ENCODE assay signal across 10 cellular contexts in the genomic region with DNA sequence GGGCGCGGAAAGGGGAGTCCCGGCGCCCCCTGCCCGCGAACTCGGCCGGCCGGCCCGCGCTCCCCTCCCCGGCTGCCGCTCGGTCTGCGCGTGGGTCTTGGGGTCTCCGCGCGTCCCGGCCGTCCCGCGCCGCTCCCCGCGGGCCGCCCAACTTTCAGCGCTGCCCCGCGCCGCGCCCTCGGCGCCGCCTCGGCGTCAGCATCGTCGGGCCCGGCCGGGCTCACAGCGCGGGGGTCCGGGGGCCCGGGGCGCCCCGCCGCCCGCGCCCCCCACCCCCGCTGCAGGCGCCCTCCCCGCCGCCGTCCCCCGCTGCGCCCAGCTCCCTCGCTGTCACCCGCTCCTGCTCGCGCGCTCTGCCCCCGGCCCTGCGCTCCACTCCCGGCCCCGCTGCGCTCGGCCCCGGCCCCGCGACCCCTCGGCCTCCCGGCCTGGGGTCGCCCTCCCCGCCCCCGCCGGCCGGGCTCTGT. TPM values are rescaled to one million over a fixed set of nuclear protein-coding genes. Genes with fewer than 3 reads are reported as not detected.
DNase-seq lines count a peak whose midpoint lies in the region; ATAC-seq and TF ChIP-seq lines count a peak whose summit lies in the region.
"Had no signal": no experiment of that assay in that cellular context is flagged by ENCODE, and none has a peak within 500 bp of the region (broad histone marks: within the 10 kb centered on the region; RNA-seq: fewer than 3 reads in every experiment).

A gene (minus strand): TSS at position 137 of the 467 bp plus-strand sequence. CDS start 27,067 bp downstream, outside the sequence.

- peak within 1 kb of the TSS; percentile 89 for H2AK5ac ChIP-seq in neuronal stem cell (ENCODE audit: low read depth, low read length)

- H3K4me3 ChIP-seq in CD4-positive, CD25-positive, alpha-beta regulatory T cell (ENCODE audit: low read depth, low read length), result no peak within 1 kb of the TSS
- peak within 1 kb of the TSS; percentile 58; the same call in 1 of the 2 replicates for H3K4me3 ChIP-seq in PC-9
- H3K4me3 ChIP-seq in esophagus (ENCODE audit: low read depth in 1 of 2, low read length in 2 of 2), result peak within 1 kb of the TSS; percentile 36 to 52
- peak within 1 kb of the TSS; percentile 55 to 83 for H3K4me3 ChIP-seq in neuronal stem cell (ENCODE audit: low read length in 2 of 2)

- no peak within 1 kb of the TSS for H4K91ac ChIP-seq in neuronal stem cell (ENCODE audit: low read depth, low read length, poor library complexity)

- ATAC-seq in CD4-positive, CD25-positive, alpha-beta regulatory T cell (ENCODE audit: low read depth in 2 of 2), result no peak
- no peak for ATAC-seq in HG02610 (IDR thresholded peaks at IDR 0.05; ENCODE audit: unreplicated experiment)

- peaks cover 3% of the 10 kb centered on the region for H3K79me1 ChIP-seq in neuronal stem cell (ENCODE audit: low read depth, low read length)

- H3K27me3 Mint-ChIP-seq in CD4-positive, CD25-positive, alpha-beta regulatory T cell, result peaks cover 79% of the 10 kb centered on the region

- peak within 1 kb of the TSS; percentile 93 for H2BK15ac ChIP-seq in neuronal stem cell (ENCODE audit: low read length)

- no peaks in the 10 kb centered on the region for H3K9me2 ChIP-seq in PC-9 (ENCODE audit: insufficient read depth)

- CTCF ChIA-PET in PC-9 (lab: Charles Lee), result no interaction called here

- no peak within 1 kb of the TSS for H2BK120ac ChIP-seq in neuronal stem cell (ENCODE audit: low read depth, low read length)

- H2BK5ac ChIP-seq in neuronal stem cell (ENCODE audit: low read length), result no peak within 1 kb of the TSS

- no peaks in the 10 kb centered on the region; the same call in 1 of the 2 replicates for H4K20me1 ChIP-seq in PC-9 (ENCODE audit: insufficient read depth)

- peaks cover 0 to 5% (median 0%) of the 10 kb centered on the region in 7 donors for H3K9me3 Mint-ChIP-seq in CD4-positive, CD25-positive, alpha-beta regulatory T cell

- POLR2A ChIA-PET in PC-9 (lab: Charles Lee; ENCODE audit: unreplicated experiment), result no interaction called here

- H3K18ac ChIP-seq in neuronal stem cell (ENCODE audit: low read length), result peak within 1 kb of the TSS; percentile 96

- no peak within 1 kb of the TSS for H3K4ac ChIP-seq in neuronal stem cell (ENCODE audit: low read length)

- peak within 1 kb of the TSS; percentile 92 for H3K23ac ChIP-seq in neuronal stem cell (ENCODE audit: low read depth, low read length, poor library complexity)

- H3K4me2 ChIP-seq in PC-9 (peak within 1 kb of the TSS; percentile 70), neuronal stem cell (ENCODE audit: insufficient read depth, low read length, poor library complexity, severe bottlenecking) (peak within 1 kb of the TSS; percentile 92)

- H3K9ac ChIP-seq in neuronal stem cell (ENCODE audit: low read depth, low read length, poor library complexity), result peak within 1 kb of the TSS; percentile 95

- H3K4me1 Mint-ChIP-seq in CD4-positive, CD25-positive, alpha-beta regulatory T cell, result peaks cover 0 to 14% (median 3%) of the 10 kb centered on the region in 4 donors

- H3K79me2 ChIP-seq in PC-9 (ENCODE audit: low read depth), result no peaks in the 10 kb centered on the region

- H2BK12ac ChIP-seq in neuronal stem cell (ENCODE audit: low read length), result no peak within 1 kb of the TSS

- H4K8ac ChIP-seq in neuronal stem cell (ENCODE audit: low read depth, low read length), result peak within 1 kb of the TSS; percentile 27

- no peak for DNase-seq in CD4-positive, CD25-positive, alpha-beta regulatory T cell
- DNase-seq in PC-9, result no peak
- no peak for DNase-seq in neuronal stem cell (ENCODE audit: low spot score)
- no peak for DNase-seq in DMS53 (lab: John Stamatoyannopoulos, UW)
- DNase-seq in SK-N-DZ (ENCODE audit: low spot score), result no peak
- no peak for DNase-seq in stimulated activated naive CD4-positive, alpha-beta T cell treated with Interleukin-2 at 50 U/mL for 16 hours (lab: John Stamatoyannopoulos, UW)
- DNase-seq: SIG-M5; stimulated activated CD4-positive, alpha-beta T cell treated with anti-CD3 and anti-CD28 coated beads, Interleukin-2, amount 100 ng/mL, for 48 hours had no signal

- no peak within 1 kb of the TSS for H3K27ac ChIP-seq in CD4-positive, CD25-positive, alpha-beta regulatory T cell (ENCODE audit: insufficient read depth, low read length, poor library complexity, severe bottlenecking)
- H3K27ac ChIP-seq in PC-9 (no peak within 1 kb of the TSS), esophagus (ENCODE audit: low read depth in 2 of 2, low read length in 1 of 2) (no peak within 1 kb of the TSS), neuronal stem cell (replicated peaks; ENCODE audit: low read length) (no peak within 1 kb of the TSS)

- H3K14ac ChIP-seq in neuronal stem cell (ENCODE audit: low read length), result peak within 1 kb of the TSS; percentile 60

- peak within 1 kb of the TSS; percentile 81; the same call in 1 of the 2 replicates for H2AFZ ChIP-seq in PC-9
- H2AFZ ChIP-seq in neuronal stem cell (ENCODE audit: low read length), result peak within 1 kb of the TSS; percentile 98

- no peaks in the 10 kb centered on the region for H3K9me3 ChIP-seq in CD4-positive, CD25-positive, alpha-beta regulatory T cell (ENCODE audit: control insufficient read depth in 2 of 2, low read length in 2 of 2)
- no peaks in the 10 kb centered on the region for H3K9me3 ChIP-seq in PC-9 (ENCODE audit: insufficient read depth, low read depth)
- peaks cover 0 to 3% of the 10 kb centered on the region in 2 donors for H3K9me3 ChIP-seq in esophagus (ENCODE audit: control insufficient read depth in 2 of 2, insufficient read depth in 1 of 2, low read depth in 1 of 2, low read length in 1 of 2)
- H3K9me3 ChIP-seq in neuronal stem cell (replicated peaks in 1 of 2; ENCODE audit: control insufficient read depth in 2 of 2, insufficient read depth in 1 of 2, low read depth in 1 of 2, low read length in 2 of 2), result peaks cover 0 to 2% of the 10 kb centered on the region in 2 donors

- WGBS in esophagus, 2 donors, result 0 to 2% methylated on average over 30 to 78 of the region's 78 CpGs
- no CpG with 5 or more reads among the region's 78 CpGs for WGBS in neuronal stem cell (ENCODE audit: extremely low coverage in 2 of 2, insufficient read length in 2 of 2, insufficient replicate concordance in 1 of 2), 2 donors

- BruUV-seq in PC-9 (replicated peaks; lab: Mats Ljungman, UMichigan), result no TSS peak

- H3K36me3 Mint-ChIP-seq in CD4-positive, CD25-positive, alpha-beta regulatory T cell, result peaks cover 3% of the 10 kb centered on the region

- H3K27me3 ChIP-seq in CD4-positive, CD25-positive, alpha-beta regulatory T cell (ENCODE audit: control insufficient read depth, insufficient read depth, low read length), result peaks cover 20% of the 10 kb centered on the region
- H3K27me3 ChIP-seq in PC-9 (ENCODE audit: insufficient read depth, low read depth) (peaks cover 64% of the 10 kb centered on the region), esophagus (ENCODE audit: control insufficient read depth in 1 of 2, insufficient read depth in 2 of 2, low read length in 2 of 2) (peaks cover 0 to 27% of the 10 kb centered on the region in 2 donors), neuronal stem cell (ENCODE audit: control insufficient read depth in 3 of 3, insufficient read depth in 3 of 3, low read depth in 1 of 3, low read length in 3 of 3) (peaks cover 7 to 45% (median 21%) of the 10 kb centered on the region in 3 experiments)

- no peak within 1 kb of the TSS for H3K27ac Mint-ChIP-seq in CD4-positive, CD25-positive, alpha-beta regulatory T cell

- H3K4me1 ChIP-seq in CD4-positive, CD25-positive, alpha-beta regulatory T cell (ENCODE audit: control insufficient read depth, insufficient read depth, low read length, poor library complexity, severe bottlenecking), result peaks cover 15% of the 10 kb centered on the region
- H3K4me1 ChIP-seq in PC-9 (replicated peaks; ENCODE audit: insufficient read depth), result no peaks in the 10 kb centered on the region
- peaks cover 7 to 11% of the 10 kb centered on the region in 2 donors for H3K4me1 ChIP-seq in esophagus (ENCODE audit: control insufficient read depth in 2 of 2, insufficient read depth in 2 of 2, low read length in 1 of 2)
- H3K4me1 ChIP-seq in neuronal stem cell (ENCODE audit: control insufficient read depth in 2 of 2, insufficient read depth in 1 of 2, low read depth in 1 of 2, low read length in 2 of 2), result peaks cover 23 to 31% of the 10 kb centered on the region in 2 donors

- intact Hi-C loops in PC-9 (cut with micrococcal nuclease; ENCODE audit: unreplicated experiment), result no loop called here

- H3K36me3 ChIP-seq in CD4-positive, CD25-positive, alpha-beta regulatory T cell (ENCODE audit: control insufficient read depth, insufficient read depth, low read length), result no peaks in the 10 kb centered on the region
- H3K36me3 ChIP-seq in PC-9 (ENCODE audit: low read depth) (no peaks in the 10 kb centered on the region), esophagus (ENCODE audit: control insufficient read depth in 2 of 2, insufficient read depth in 2 of 2, low read length in 1 of 2) (peaks cover 0 to 2% of the 10 kb centered on the region in 2 donors), neuronal stem cell (replicated peaks in 1 of 2; ENCODE audit: control insufficient read depth in 2 of 2, insufficient read depth in 2 of 2, low read length in 2 of 2) (no peaks in the 10 kb centered on the region)

- no peaks in the 10 kb centered on the region; the same call in 1 of the 2 replicates for H3F3A ChIP-seq in PC-9 (ENCODE audit: insufficient read depth, low read depth)

- peak within 1 kb of the TSS; percentile 83 to 87 (median 84) for H3K4me3 Mint-ChIP-seq in CD4-positive, CD25-positive, alpha-beta regulatory T cell

- no peak for TF ChIP-seq CTCF in PC-9 (conservative IDR thresholded peaks at IDR 0.05)

RNA-seq across cellular contexts. Expression of the gene that starts here (rescaled TPM):
- total RNA-seq in CD4-positive, CD25-positive, alpha-beta regulatory T cell, result not detected
- not detected for polyA plus RNA-seq in CD4-positive, CD25-positive, alpha-beta regulatory T cell
- total RNA-seq in PC-9 (2021), result 0.18 and 0.22 TPM in 2 replicates
- not detected for polyA plus RNA-seq in esophagus
- polyA plus RNA-seq in neuronal stem cell (2013, experiment 1 of 2), result 6.0 TPM
- 5.6 TPM for polyA plus RNA-seq in neuronal stem cell (2013, experiment 2 of 2)
- polyA plus RNA-seq in SK-N-DZ (2014; cell fraction: cytosol; rRNA removed), result 0.27 and 0.30 TPM in 2 replicates
- not detected in 2 replicates for polyA plus RNA-seq in SK-N-DZ (2014; cell fraction: nucleus; rRNA removed)
